In genomic region chr1:199448641-199449040, GRCh38 we compare ENCODE assay signal across 18 cellular contexts.
"Had no signal": no experiment of that assay in that cellular context is flagged by ENCODE, and none has a peak within 500 bp of the region (broad histone marks: within the 10 kb centered on the region; RNA-seq: fewer than 3 reads in every experiment).

No MANE protein-coding gene starts in this region.

- H3K4me3 ChIP-seq: dorsolateral prefrontal cortex, left ventricle myocardium inferior, skin epidermis, stomach, upper lobe of left lung had no signal

- H3K36me3 ChIP-seq: left ventricle myocardium inferior, stomach, upper lobe of left lung, WERI-Rb-1 had no signal

- H3K27ac ChIP-seq: dorsolateral prefrontal cortex, foreskin keratinocyte, left ventricle myocardium inferior, skin epidermis, stomach, upper lobe of left lung, WERI-Rb-1 had no signal

- ATAC-seq: activated T-cell treated with anti-CD3 and anti-CD28 coated beads, Interleukin-2, amount 50 U/mL, for 72 hours; foreskin keratinocyte; naive thymus-derived CD8-positive, alpha-beta T cell had no signal

- DNase-seq: activated CD4-positive, alpha-beta T cell treated with anti-CD3 and anti-CD28 coated beads for 1 hour; activated CD4-positive, alpha-beta T cell treated with anti-CD3 and anti-CD28 coated beads, Interleukin-2, amount 50 U/mL, for 4 hours; activated gamma-delta T cell; activated T-cell treated with anti-CD3 and anti-CD28 coated beads, Interleukin-2, amount 50 U/mL, for 72 hours; dorsolateral prefrontal cortex; foreskin keratinocyte; hypothalamus; islet precursor cell; left ventricle myocardium inferior; naive thymus-derived CD8-positive, alpha-beta T cell; stimulated activated CD4-positive, alpha-beta T cell treated with anti-CD3 and anti-CD28 coated beads, Interleukin-15, amount 100 ng/mL, for 24 hours; stimulated activated CD4-positive, alpha-beta T cell treated with anti-CD3 and anti-CD28 coated beads, Interleukin-2, amount 100 ng/mL, for 48 hours; stomach; upper lobe of left lung had no signal

- H3K9me3 Mint-ChIP-seq: activated naive CD4-positive, alpha-beta T cell treated with anti-CD3 and anti-CD28 coated beads, Interleukin-2, amount 50 U/mL, for 24 hours had no signal

- H3K4me1 Mint-ChIP-seq: activated naive CD4-positive, alpha-beta T cell treated with anti-CD3 and anti-CD28 coated beads, Interleukin-2, amount 50 U/mL, for 24 hours; memory B cell had no signal

- H3K27me3 ChIP-seq: stomach, upper lobe of left lung had no signal

- H3K36me3 Mint-ChIP-seq: activated naive CD4-positive, alpha-beta T cell treated with anti-CD3 and anti-CD28 coated beads, Interleukin-2, amount 50 U/mL, for 24 hours; memory B cell had no signal

- H3K27ac Mint-ChIP-seq: activated naive CD4-positive, alpha-beta T cell treated with anti-CD3 and anti-CD28 coated beads, Interleukin-2, amount 50 U/mL, for 24 hours; activated T-cell treated with anti-CD3 and anti-CD28 coated beads, Interleukin-2, amount 50 U/mL, for 72 hours; memory B cell; naive thymus-derived CD8-positive, alpha-beta T cell had no signal

- H3K4me3 Mint-ChIP-seq: activated naive CD4-positive, alpha-beta T cell treated with anti-CD3 and anti-CD28 coated beads, Interleukin-2, amount 50 U/mL, for 24 hours; activated T-cell treated with anti-CD3 and anti-CD28 coated beads, Interleukin-2, amount 50 U/mL, for 72 hours; memory B cell; naive thymus-derived CD8-positive, alpha-beta T cell had no signal

- H3K4me1 ChIP-seq: foreskin keratinocyte, left ventricle myocardium inferior, stomach, upper lobe of left lung had no signal

- H3K9me3 ChIP-seq: stomach, upper lobe of left lung had no signal
